ENCODE assay signal across 21 cellular contexts in the genomic region with DNA sequence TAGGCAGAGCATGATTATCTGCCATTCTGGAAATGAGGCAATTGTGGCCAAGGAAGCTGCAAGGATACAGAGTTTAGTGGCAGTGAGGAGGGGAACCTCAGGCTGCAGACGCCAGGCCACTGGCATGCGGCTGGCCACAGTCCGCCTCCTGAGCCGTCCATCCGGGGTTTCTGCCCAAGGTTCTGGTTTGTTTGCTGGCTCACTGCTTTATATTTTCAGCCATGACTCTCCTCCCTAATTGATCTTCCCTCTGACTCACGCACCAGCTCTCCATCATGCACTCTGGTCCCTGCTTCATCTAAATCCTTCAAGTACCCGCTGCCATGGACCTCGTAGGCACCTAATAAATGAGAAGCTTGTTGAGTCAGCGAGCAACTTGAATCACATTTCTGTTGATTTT.
A peak's percentile ranks its signal among the peaks of the same experiment; 100 is the strongest.
DNase-seq lines count a peak whose midpoint lies in the region; ATAC-seq and TF ChIP-seq lines count a peak whose summit lies in the region.
"Had no signal": no experiment of that assay in that cellular context is flagged by ENCODE, and none has a peak within 500 bp of the region (broad histone marks: within the 10 kb centered on the region; RNA-seq: fewer than 3 reads in every experiment).

No MANE protein-coding gene starts in this region.

- CTCF ChIA-PET in activated naive CD4-positive, alpha-beta T cell treated with anti-CD3 and anti-CD28 coated beads for 36 hours (lab: Charles Lee), result no interaction called here

- ATAC-seq in memory B cell (ENCODE audit: low read depth), result no peak
- no peak for ATAC-seq in effector memory CD8-positive, alpha-beta T cell (replicated peaks)
- no peak for ATAC-seq in GM21529 (IDR thresholded peaks at IDR 0.05; ENCODE audit: unreplicated experiment)
- ATAC-seq: activated CD4-positive, CD25-positive, alpha-beta regulatory T cell treated with anti-CD3 and anti-CD28 coated beads, Interleukin-2, amount 50 U/mL, for 24 hours; activated naive CD8-positive, alpha-beta T cell treated with anti-CD3 and anti-CD28 coated beads, Interleukin-2, amount 50 U/mL, for 24 hours; heart right ventricle; left cardiac atrium; psoas muscle had no signal

- TF ChIP-seq CTCF in AG09309 (IDR thresholded peaks at IDR 0.05; ENCODE audit: control insufficient read depth, insufficient read depth, low read depth, low read length, missing control alignments), result no peak

- no peak overlapping the region for H3K4me3 Mint-ChIP-seq in memory B cell
- no peak overlapping the region for H3K4me3 Mint-ChIP-seq in effector memory CD8-positive, alpha-beta T cell
- no peak overlapping the region for H3K4me3 Mint-ChIP-seq in activated naive CD4-positive, alpha-beta T cell treated with anti-CD3 and anti-CD28 coated beads for 36 hours
- H3K4me3 Mint-ChIP-seq: activated CD4-positive, alpha-beta memory T cell treated with anti-CD3 and anti-CD28 coated beads for 36 hours; activated naive CD8-positive, alpha-beta T cell treated with anti-CD3 and anti-CD28 coated beads, Interleukin-2, amount 50 U/mL, for 24 hours; dendritic cell treated with granulocyte-macrophage colony-stimulating factor and Interleukin-4, amounts not matched to agents 40 ng/mL and 50 ng/mL, for 4 days had no signal

- intact Hi-C loops in activated naive CD4-positive, alpha-beta T cell treated with anti-CD3 and anti-CD28 coated beads for 36 hours (cut with micrococcal nuclease), result no loop called here

- no peak overlapping the region for H3K4me3 ChIP-seq in AG09309 (ENCODE audit: control insufficient read depth, low read depth, low read length)
- H3K4me3 ChIP-seq: heart right ventricle, psoas muscle had no signal

- H3K27ac Mint-ChIP-seq in memory B cell, result peak overlapping the region; percentile 38
- H3K27ac Mint-ChIP-seq in effector memory CD8-positive, alpha-beta T cell, result no peak overlapping the region
- H3K27ac Mint-ChIP-seq in activated naive CD4-positive, alpha-beta T cell treated with anti-CD3 and anti-CD28 coated beads for 36 hours, result no peak overlapping the region
- H3K27ac Mint-ChIP-seq: activated CD4-positive, alpha-beta memory T cell treated with anti-CD3 and anti-CD28 coated beads for 36 hours; activated naive CD8-positive, alpha-beta T cell treated with anti-CD3 and anti-CD28 coated beads, Interleukin-2, amount 50 U/mL, for 24 hours; dendritic cell treated with granulocyte-macrophage colony-stimulating factor and Interleukin-4, amounts not matched to agents 40 ng/mL and 50 ng/mL, for 4 days had no signal

- no peaks in the 10 kb centered on the region for H3K27me3 Mint-ChIP-seq in memory B cell
- H3K27me3 Mint-ChIP-seq in effector memory CD8-positive, alpha-beta T cell, result peaks cover 13 to 24% of the 10 kb centered on the region in 2 donors
- no peaks in the 10 kb centered on the region for H3K27me3 Mint-ChIP-seq in activated naive CD4-positive, alpha-beta T cell treated with anti-CD3 and anti-CD28 coated beads for 36 hours (ENCODE audit: low read depth)
- H3K27me3 Mint-ChIP-seq: activated CD4-positive, alpha-beta memory T cell treated with anti-CD3 and anti-CD28 coated beads for 36 hours; activated naive CD8-positive, alpha-beta T cell treated with anti-CD3 and anti-CD28 coated beads, Interleukin-2, amount 50 U/mL, for 24 hours; dendritic cell treated with granulocyte-macrophage colony-stimulating factor and Interleukin-4, amounts not matched to agents 40 ng/mL and 50 ng/mL, for 4 days had no signal

- peaks cover 3% of the 10 kb centered on the region for H3K4me1 Mint-ChIP-seq in memory B cell
- no peaks in the 10 kb centered on the region for H3K4me1 Mint-ChIP-seq in effector memory CD8-positive, alpha-beta T cell (ENCODE audit: low read depth in 2 of 2)
- H3K4me1 Mint-ChIP-seq in activated naive CD4-positive, alpha-beta T cell treated with anti-CD3 and anti-CD28 coated beads for 36 hours (ENCODE audit: low read depth), result no peaks in the 10 kb centered on the region

- H3K36me3 Mint-ChIP-seq in memory B cell, result peaks cover 35% of the 10 kb centered on the region
- H3K36me3 Mint-ChIP-seq in effector memory CD8-positive, alpha-beta T cell (ENCODE audit: insufficient read depth), result no peaks in the 10 kb centered on the region
- H3K36me3 Mint-ChIP-seq in activated naive CD4-positive, alpha-beta T cell treated with anti-CD3 and anti-CD28 coated beads for 36 hours (ENCODE audit: low read depth), result peaks cover 3% of the 10 kb centered on the region
- H3K36me3 Mint-ChIP-seq: activated CD4-positive, alpha-beta memory T cell treated with anti-CD3 and anti-CD28 coated beads for 36 hours had no signal

- DNase-seq in AG09309 (ENCODE audit: low read depth), result peak; percentile 82
- peak; percentile 8 for DNase-seq in HS-27A (ENCODE audit: low read depth)
- peak; percentile 95 for DNase-seq in astrocyte of the hippocampus (ENCODE audit: low read depth, low spot score)
- no peak for DNase-seq in memory B cell (ENCODE audit: low spot score in 2 of 2)
- DNase-seq in NCI-H524 treated with DMSO at 0.1 percent for 48 hours (lab: John Stamatoyannopoulos, UW), result no peak
- no peak for DNase-seq in effector memory CD8-positive, alpha-beta T cell
- no peak for DNase-seq in activated naive CD4-positive, alpha-beta T cell treated with anti-CD3 and anti-CD28 coated beads for 36 hours
- DNase-seq: activated CD4-positive, alpha-beta memory T cell treated with anti-CD3 and anti-CD28 coated beads for 36 hours; activated effector memory CD4-positive, alpha-beta T cell treated with anti-CD3 and anti-CD28 coated beads, Interleukin-2, amount 50 U/mL, for 16 hours; activated naive CD8-positive, alpha-beta T cell treated with anti-CD3 and anti-CD28 coated beads, Interleukin-2, amount 50 U/mL, for 24 hours; Calu3; heart right ventricle; KBM-7; left cardiac atrium; mammary epithelial cell; NCI-H1417 treated with DMSO at 0.1 percent for 48 hours; psoas muscle; SIG-M5 had no signal

- no peaks in the 10 kb centered on the region for H3K9me3 Mint-ChIP-seq in memory B cell
- no peaks in the 10 kb centered on the region for H3K9me3 Mint-ChIP-seq in effector memory CD8-positive, alpha-beta T cell
- no peaks in the 10 kb centered on the region for H3K9me3 Mint-ChIP-seq in activated naive CD4-positive, alpha-beta T cell treated with anti-CD3 and anti-CD28 coated beads for 36 hours
- H3K9me3 Mint-ChIP-seq: activated CD4-positive, alpha-beta memory T cell treated with anti-CD3 and anti-CD28 coated beads for 36 hours; activated naive CD8-positive, alpha-beta T cell treated with anti-CD3 and anti-CD28 coated beads, Interleukin-2, amount 50 U/mL, for 24 hours; dendritic cell treated with granulocyte-macrophage colony-stimulating factor and Interleukin-4, amounts not matched to agents 40 ng/mL and 50 ng/mL, for 4 days had no signal

Comparison
In these comparisons a context has a peak if more than half of its experiments do, and no peak if none do; other contexts are left out.
1. DNase-seq: peak in AG09309 (single experiment), HS-27A (single experiment) and astrocyte of the hippocampus (single experiment); none in memory B cell (0 of 2), NCI-H524 treated with DMSO at 0.1 percent for 48 hours (single experiment), effector memory CD8-positive, alpha-beta T cell (0 of 3) and activated naive CD4-positive, alpha-beta T cell treated with anti-CD3 and anti-CD28 coated beads for 36 hours (single experiment).